Comparison of ENCODE assay signal across 23 cellular contexts in genomic region chr14:56094063-56094462, GRCh38. TPM values are rescaled to one million over a fixed set of nuclear protein-coding genes. Genes with fewer than 3 reads are reported as not detected.
"Had no signal": no experiment of that assay in that cellular context is flagged by ENCODE, and none has a peak within 500 bp of the region (broad histone marks: within the 10 kb centered on the region; RNA-seq: fewer than 3 reads in every experiment).

No MANE protein-coding gene starts in this region.

- H3K9me3 ChIP-seq: breast epithelium, mucosa of descending colon, transverse colon had no signal

- H3K27ac Mint-ChIP-seq: activated naive CD4-positive, alpha-beta T cell treated with anti-CD3 and anti-CD28 coated beads for 36 hours; activated naive CD8-positive, alpha-beta T cell treated with anti-CD3 and anti-CD28 coated beads, Interleukin-2, amount 50 U/mL, for 24 hours; activated T-helper 17 cell treated with anti-CD3 and anti-CD28 coated beads, Interleukin-2, amount 50 U/mL, for 72 hours; naive thymus-derived CD8-positive, alpha-beta T cell; progenitor cell of endocrine pancreas; T-cell had no signal

- H3K36me3 Mint-ChIP-seq: T-cell had no signal

- H3K9me3 Mint-ChIP-seq: activated naive CD4-positive, alpha-beta T cell treated with anti-CD3 and anti-CD28 coated beads for 36 hours; activated naive CD8-positive, alpha-beta T cell treated with anti-CD3 and anti-CD28 coated beads, Interleukin-2, amount 50 U/mL, for 24 hours; activated T-helper 17 cell treated with anti-CD3 and anti-CD28 coated beads, Interleukin-2, amount 50 U/mL, for 72 hours had no signal

- ATAC-seq: activated naive CD8-positive, alpha-beta T cell treated with anti-CD3 and anti-CD28 coated beads, Interleukin-2, amount 50 U/mL, for 24 hours; activated T-helper 17 cell treated with anti-CD3 and anti-CD28 coated beads, Interleukin-2, amount 50 U/mL, for 72 hours; foreskin keratinocyte; left cardiac atrium; mucosa of descending colon; naive thymus-derived CD8-positive, alpha-beta T cell; right cardiac atrium; stimulated activated naive CD8-positive, alpha-beta T cell treated with anti-CD3 and anti-CD28 coated beads, Interleukin-15, Interleukin-2, amounts not matched to agents 100 U/mL and 50 U/mL, for 24 hours; T-cell had no signal

- H3K27ac ChIP-seq: breast epithelium, foreskin keratinocyte, transverse colon had no signal

- H3K4me3 ChIP-seq: breast epithelium, mucosa of descending colon, transverse colon had no signal

- H3K27me3 Mint-ChIP-seq: progenitor cell of endocrine pancreas had no signal

- DNase-seq: activated CD4-positive, CD25-positive, alpha-beta regulatory T cell treated with anti-CD3 and anti-CD28 coated beads, Interleukin-2, amount 50 U/mL, for 72 hours; activated naive CD4-positive, alpha-beta T cell treated with anti-CD3 and anti-CD28 coated beads for 36 hours; activated naive CD8-positive, alpha-beta T cell treated with anti-CD3 and anti-CD28 coated beads, Interleukin-2, amount 50 U/mL, for 24 hours; activated T-cell treated with anti-CD3 and anti-CD28 coated beads for 4 hours; aorta; cerebellar nuclear complex; effector memory CD4-positive, alpha-beta T cell; foreskin keratinocyte; head of caudate nucleus; left cardiac atrium; mammary epithelial cell; mucosa of descending colon; naive thymus-derived CD8-positive, alpha-beta T cell; nucleus accumbens; right cardiac atrium; small intestine; stimulated activated naive CD8-positive, alpha-beta T cell treated with anti-CD3 and anti-CD28 coated beads, Interleukin-15, Interleukin-2, amounts not matched to agents 100 U/mL and 50 U/mL, for 24 hours; T-cell; T1000; transverse colon had no signal

- H3K4me1 ChIP-seq: breast epithelium, foreskin keratinocyte had no signal

- H3K36me3 ChIP-seq: breast epithelium, transverse colon had no signal

- H3K4me1 Mint-ChIP-seq: activated naive CD8-positive, alpha-beta T cell treated with anti-CD3 and anti-CD28 coated beads, Interleukin-2, amount 50 U/mL, for 24 hours; activated T-helper 17 cell treated with anti-CD3 and anti-CD28 coated beads, Interleukin-2, amount 50 U/mL, for 72 hours; naive thymus-derived CD8-positive, alpha-beta T cell; T-cell had no signal

- H3K4me3 Mint-ChIP-seq: activated naive CD4-positive, alpha-beta T cell treated with anti-CD3 and anti-CD28 coated beads for 36 hours; activated naive CD8-positive, alpha-beta T cell treated with anti-CD3 and anti-CD28 coated beads, Interleukin-2, amount 50 U/mL, for 24 hours; activated T-helper 17 cell treated with anti-CD3 and anti-CD28 coated beads, Interleukin-2, amount 50 U/mL, for 72 hours; naive thymus-derived CD8-positive, alpha-beta T cell; T-cell had no signal

- H3K27me3 ChIP-seq: breast epithelium, transverse colon had no signal

RNA-seq across cellular contexts. Expression of gene PELI2, which starts 24.1 kb away (rescaled TPM):
- total RNA-seq: foreskin keratinocyte had no signal
